Comparison of ENCODE assay signal across 3 cellular contexts in the genomic region with DNA sequence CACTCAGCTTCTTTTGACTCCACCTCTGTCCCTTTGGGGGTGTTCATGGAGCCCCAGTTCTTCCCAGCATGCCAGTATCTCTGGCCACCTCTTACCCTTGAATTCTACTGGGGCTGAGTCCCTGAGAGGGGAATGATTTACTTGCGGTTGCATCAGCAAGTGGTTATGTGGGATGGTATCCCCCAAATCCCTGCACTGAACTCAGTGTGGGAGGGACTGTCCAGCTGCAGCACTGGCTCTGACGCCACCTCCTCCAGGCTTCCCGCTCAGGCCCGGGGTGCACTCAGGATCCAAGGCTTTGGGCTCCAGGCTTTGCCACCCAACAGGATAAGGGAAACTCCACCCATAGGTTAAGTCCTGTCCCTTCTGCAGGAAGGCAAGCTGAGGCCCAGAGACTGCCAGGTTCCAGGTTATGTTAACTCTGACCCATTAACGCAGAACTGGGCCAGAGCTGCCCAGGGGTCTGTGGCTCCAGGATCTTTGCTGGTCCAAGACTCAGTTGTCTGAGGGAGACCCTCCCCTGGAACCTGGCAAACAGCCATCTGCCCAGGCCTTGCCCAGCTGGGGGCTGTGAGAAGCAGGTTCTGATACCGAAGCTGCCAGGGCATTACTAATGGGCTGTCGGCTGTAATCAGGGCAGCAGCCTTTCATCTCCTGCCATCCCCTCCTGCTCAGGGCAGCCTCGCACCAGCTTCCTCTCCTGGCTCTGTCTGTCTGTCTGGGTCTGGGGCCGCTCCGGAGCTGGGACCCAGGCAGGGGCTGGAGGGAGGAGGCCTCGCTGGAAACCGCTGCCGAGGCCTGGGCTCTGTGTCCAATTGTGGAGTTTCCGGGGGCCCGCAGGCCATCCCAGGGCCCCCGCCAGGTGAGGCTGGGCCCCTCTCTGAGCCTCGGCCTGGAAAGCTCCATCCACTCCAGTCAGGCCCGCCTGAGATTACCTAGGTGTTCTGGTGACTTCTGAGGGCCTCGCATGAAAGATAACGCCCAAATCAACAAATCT.
TF ChIP-seq lines count a peak whose summit lies in the region.

No MANE protein-coding gene starts in this region.

TF ChIP-seq in GM23338, 12 proteins besides CTCF, POLR2A, EP300 and RAD21 (continues in another document):
- TF ChIP-seq, protein P1, sequence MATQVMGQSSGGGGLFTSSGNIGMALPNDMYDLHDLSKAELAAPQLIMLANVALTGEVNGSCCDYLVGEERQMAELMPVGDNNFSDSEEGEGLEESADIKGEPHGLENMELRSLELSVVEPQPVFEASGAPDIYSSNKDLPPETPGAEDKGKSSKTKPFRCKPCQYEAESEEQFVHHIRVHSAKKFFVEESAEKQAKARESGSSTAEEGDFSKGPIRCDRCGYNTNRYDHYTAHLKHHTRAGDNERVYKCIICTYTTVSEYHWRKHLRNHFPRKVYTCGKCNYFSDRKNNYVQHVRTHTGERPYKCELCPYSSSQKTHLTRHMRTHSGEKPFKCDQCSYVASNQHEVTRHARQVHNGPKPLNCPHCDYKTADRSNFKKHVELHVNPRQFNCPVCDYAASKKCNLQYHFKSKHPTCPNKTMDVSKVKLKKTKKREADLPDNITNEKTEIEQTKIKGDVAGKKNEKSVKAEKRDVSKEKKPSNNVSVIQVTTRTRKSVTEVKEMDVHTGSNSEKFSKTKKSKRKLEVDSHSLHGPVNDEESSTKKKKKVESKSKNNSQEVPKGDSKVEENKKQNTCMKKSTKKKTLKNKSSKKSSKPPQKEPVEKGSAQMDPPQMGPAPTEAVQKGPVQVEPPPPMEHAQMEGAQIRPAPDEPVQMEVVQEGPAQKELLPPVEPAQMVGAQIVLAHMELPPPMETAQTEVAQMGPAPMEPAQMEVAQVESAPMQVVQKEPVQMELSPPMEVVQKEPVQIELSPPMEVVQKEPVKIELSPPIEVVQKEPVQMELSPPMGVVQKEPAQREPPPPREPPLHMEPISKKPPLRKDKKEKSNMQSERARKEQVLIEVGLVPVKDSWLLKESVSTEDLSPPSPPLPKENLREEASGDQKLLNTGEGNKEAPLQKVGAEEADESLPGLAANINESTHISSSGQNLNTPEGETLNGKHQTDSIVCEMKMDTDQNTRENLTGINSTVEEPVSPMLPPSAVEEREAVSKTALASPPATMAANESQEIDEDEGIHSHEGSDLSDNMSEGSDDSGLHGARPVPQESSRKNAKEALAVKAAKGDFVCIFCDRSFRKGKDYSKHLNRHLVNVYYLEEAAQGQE (IDR thresholded peaks at IDR 0.05; ENCODE audit: unreplicated experiment): no peak
- no peak for TF ChIP-seq ETS1 (IDR thresholded peaks at IDR 0.05)
- TF ChIP-seq JUNB (IDR thresholded peaks at IDR 0.05; ENCODE audit: unreplicated experiment): no peak
- TF ChIP-seq ZNF114 (CRISPR knock-in tag; IDR thresholded peaks at IDR 0.05): no peak
- no peak for TF ChIP-seq NANOG (IDR thresholded peaks at IDR 0.05; ENCODE audit: borderline replicate concordance)
- TF ChIP-seq EZH2 (IDR thresholded peaks at IDR 0.05; ENCODE audit: low read depth, unreplicated experiment): no peak
- TF ChIP-seq POLR2AphosphoS5 (IDR thresholded peaks at IDR 0.05; ENCODE audit: low read depth): no peak
- TF ChIP-seq EZH2phosphoT487 (IDR thresholded peaks at IDR 0.05; ENCODE audit: unreplicated experiment): no peak
- TF ChIP-seq CREB1 (CRISPR knock-in tag; IDR thresholded peaks at IDR 0.05; ENCODE audit: low read depth): no peak
- TF ChIP-seq ZNF331 (CRISPR knock-in tag; IDR thresholded peaks at IDR 0.05; ENCODE audit: low read depth): no peak

TF ChIP-seq in K562, 482 proteins besides CTCF, POLR2A, EP300 and RAD21:
- TF ChIP-seq, protein P2, sequence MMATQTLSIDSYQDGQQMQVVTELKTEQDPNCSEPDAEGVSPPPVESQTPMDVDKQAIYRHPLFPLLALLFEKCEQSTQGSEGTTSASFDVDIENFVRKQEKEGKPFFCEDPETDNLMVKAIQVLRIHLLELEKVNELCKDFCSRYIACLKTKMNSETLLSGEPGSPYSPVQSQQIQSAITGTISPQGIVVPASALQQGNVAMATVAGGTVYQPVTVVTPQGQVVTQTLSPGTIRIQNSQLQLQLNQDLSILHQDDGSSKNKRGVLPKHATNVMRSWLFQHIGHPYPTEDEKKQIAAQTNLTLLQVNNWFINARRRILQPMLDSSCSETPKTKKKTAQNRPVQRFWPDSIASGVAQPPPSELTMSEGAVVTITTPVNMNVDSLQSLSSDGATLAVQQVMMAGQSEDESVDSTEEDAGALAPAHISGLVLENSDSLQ (IDR thresholded peaks at IDR 0.05): no peak
- TF ChIP-seq, protein P3, sequence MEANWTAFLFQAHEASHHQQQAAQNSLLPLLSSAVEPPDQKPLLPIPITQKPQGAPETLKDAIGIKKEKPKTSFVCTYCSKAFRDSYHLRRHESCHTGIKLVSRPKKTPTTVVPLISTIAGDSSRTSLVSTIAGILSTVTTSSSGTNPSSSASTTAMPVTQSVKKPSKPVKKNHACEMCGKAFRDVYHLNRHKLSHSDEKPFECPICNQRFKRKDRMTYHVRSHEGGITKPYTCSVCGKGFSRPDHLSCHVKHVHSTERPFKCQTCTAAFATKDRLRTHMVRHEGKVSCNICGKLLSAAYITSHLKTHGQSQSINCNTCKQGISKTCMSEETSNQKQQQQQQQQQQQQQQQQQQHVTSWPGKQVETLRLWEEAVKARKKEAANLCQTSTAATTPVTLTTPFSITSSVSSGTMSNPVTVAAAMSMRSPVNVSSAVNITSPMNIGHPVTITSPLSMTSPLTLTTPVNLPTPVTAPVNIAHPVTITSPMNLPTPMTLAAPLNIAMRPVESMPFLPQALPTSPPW (CRISPR knock-in tag; IDR thresholded peaks at IDR 0.05): no peak
- TF ChIP-seq RCOR1 (IDR thresholded peaks at IDR 0.05; ENCODE audit: borderline replicate concordance in 1 of 2, low read depth in 2 of 2, low read length in 2 of 2): peak in 1 of 2 experiments; percentile 93; a peak in 2 of 4 replicates
- TF ChIP-seq ESRRA (IDR thresholded peaks at IDR 0.05; ENCODE audit: borderline replicate concordance, low read depth): peak; percentile 22; the same call in 1 of the 2 replicates
- 0 out of 2 replicates have a peak, but pooled peaks have one; percentile 14 for TF ChIP-seq CXXC5 (CRISPR knock-in tag; IDR thresholded peaks at IDR 0.05)
- TF ChIP-seq ATF4 (CRISPR knock-in tag; IDR thresholded peaks at IDR 0.05): peak; percentile 82
- TF ChIP-seq CEBPG (CRISPR knock-in tag; IDR thresholded peaks at IDR 0.05): peak; percentile 85
- peak in 1 of 2 experiments; percentile 85; a peak in 2 of 4 replicates for TF ChIP-seq CEBPG (tag; conservative IDR thresholded peaks at IDR 0.05 in 1 of 2, IDR thresholded peaks at IDR 0.05 in 1 of 2)
- TF ChIP-seq ZFP36 (IDR thresholded peaks at IDR 0.05; ENCODE audit: low read depth, low read length, partially characterized antibody): peak; percentile 91
- TF ChIP-seq ZSCAN32 (CRISPR knock-in tag; IDR thresholded peaks at IDR 0.05): 0 out of 2 replicates have a peak, but pooled peaks have one; percentile 57
- TF ChIP-seq HMGN3 (IDR thresholded peaks at IDR 0.05; ENCODE audit: borderline replicate concordance, extremely low read depth, insufficient read length, low read depth, low read length): no peak
- TF ChIP-seq, protein P4, sequence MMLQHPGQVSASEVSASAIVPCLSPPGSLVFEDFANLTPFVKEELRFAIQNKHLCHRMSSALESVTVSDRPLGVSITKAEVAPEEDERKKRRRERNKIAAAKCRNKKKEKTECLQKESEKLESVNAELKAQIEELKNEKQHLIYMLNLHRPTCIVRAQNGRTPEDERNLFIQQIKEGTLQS (IDR thresholded peaks at IDR 0.05): peak; percentile 81
- TF ChIP-seq, protein P4 (CRISPR knock-in tag; conservative IDR thresholded peaks at IDR 0.05): no peak
- TF ChIP-seq TRIM24 (IDR thresholded peaks at IDR 0.05): peak in 1 of 2 experiments; percentile 43; a peak in 2 of 4 replicates
- TF ChIP-seq ZNF175 (CRISPR knock-in tag; IDR thresholded peaks at IDR 0.05; ENCODE audit: low read depth): 0 out of 2 replicates have a peak, but pooled peaks have one; percentile 8
- TF ChIP-seq BRCA1 (IDR thresholded peaks at IDR 0.05): no peak
- no peak for TF ChIP-seq BRCA1 (CRISPR knock-in tag; IDR thresholded peaks at IDR 0.05)
- peak; percentile 22 for TF ChIP-seq MEIS2 (IDR thresholded peaks at IDR 0.05; ENCODE audit: partially characterized antibody)
- TF ChIP-seq CTBP1 (IDR thresholded peaks at IDR 0.05; ENCODE audit: borderline replicate concordance): peak; percentile 56
- peak; percentile 59 for TF ChIP-seq ATF7 (IDR thresholded peaks at IDR 0.05)
- TF ChIP-seq RBFOX2 (IDR thresholded peaks at IDR 0.05; ENCODE audit: low read depth, low read length): peak; percentile 40; the same call in 1 of the 2 replicates
TF ChIP-seq in K562: peak in this region for 14.

TF ChIP-seq in HepG2, 621 proteins besides CTCF, POLR2A, EP300 and RAD21:
- no peak for TF ChIP-seq EEA1 (CRISPR knock-in tag; IDR thresholded peaks at IDR 0.05; ENCODE audit: borderline replicate concordance)
- peak; percentile 24 for TF ChIP-seq ZNF883 (CRISPR knock-in tag; IDR thresholded peaks at IDR 0.05; ENCODE audit: not compliant biosample characterization)
- no peak for TF ChIP-seq ZZZ3 (CRISPR knock-in tag; IDR thresholded peaks at IDR 0.05; ENCODE audit: borderline replicate concordance)
- TF ChIP-seq HNF4A (CRISPR knock-in tag; IDR thresholded peaks at IDR 0.05): no peak
- no peak for TF ChIP-seq PLRG1 (conservative IDR thresholded peaks at IDR 0.05)
- TF ChIP-seq CEBPG (CRISPR knock-in tag; IDR thresholded peaks at IDR 0.05): peak; percentile 29; the same call in 1 of the 2 replicates
- TF ChIP-seq ZNF687 (CRISPR knock-in tag; IDR thresholded peaks at IDR 0.05): peak; percentile 50
- no peak for TF ChIP-seq ESRRA (CRISPR knock-in tag; IDR thresholded peaks at IDR 0.05; ENCODE audit: low read depth)
- TF ChIP-seq ATF4 (CRISPR knock-in tag; IDR thresholded peaks at IDR 0.05): peak in 1 of 2 experiments; percentile 80; a peak in 2 of 4 replicates
- no peak for TF ChIP-seq ZBTB2 (CRISPR knock-in tag; IDR thresholded peaks at IDR 0.05; ENCODE audit: low read depth)
- TF ChIP-seq BORCS8-MEF2B (CRISPR knock-in tag; IDR thresholded peaks at IDR 0.05): no peak
- 0 out of 2 replicates have a peak, but pooled peaks have one; percentile 25 for TF ChIP-seq TGIF2 (CRISPR knock-in tag; IDR thresholded peaks at IDR 0.05)
- no peak for TF ChIP-seq ONECUT2 (CRISPR knock-in tag; IDR thresholded peaks at IDR 0.05)
- TF ChIP-seq ZC3H13 (CRISPR knock-in tag; IDR thresholded peaks at IDR 0.05): no peak
- no peak for TF ChIP-seq U2AF2 (IDR thresholded peaks at IDR 0.05; ENCODE audit: low read depth, low read length)
- TF ChIP-seq, protein P5, sequence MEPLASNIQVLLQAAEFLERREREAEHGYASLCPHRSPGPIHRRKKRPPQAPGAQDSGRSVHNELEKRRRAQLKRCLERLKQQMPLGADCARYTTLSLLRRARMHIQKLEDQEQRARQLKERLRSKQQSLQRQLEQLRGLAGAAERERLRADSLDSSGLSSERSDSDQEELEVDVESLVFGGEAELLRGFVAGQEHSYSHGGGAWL (CRISPR knock-in tag; IDR thresholded peaks at IDR 0.05): no peak
- TF ChIP-seq MBNL3 (CRISPR knock-in tag; conservative IDR thresholded peaks at IDR 0.05): no peak
- 0 out of 2 replicates have a peak, but pooled peaks have one; percentile 47 for TF ChIP-seq ZNF891 (CRISPR knock-in tag; IDR thresholded peaks at IDR 0.05)
- peak; percentile 27; the same call in 1 of the 2 replicates for TF ChIP-seq NRL (CRISPR knock-in tag; IDR thresholded peaks at IDR 0.05; ENCODE audit: borderline replicate concordance)
TF ChIP-seq in HepG2: peak in this region for 7.
